ENCODE assay signal across 12 cellular contexts in genomic region chrX:17580529-17581155, GRCh38.
A peak's percentile ranks its signal among the peaks of the same experiment; 100 is the strongest.
DNase-seq lines count a peak whose midpoint lies in the region; ATAC-seq and TF ChIP-seq lines count a peak whose summit lies in the region.
"Had no signal": no experiment of that assay in that cellular context is flagged by ENCODE, and none has a peak within 500 bp of the region (broad histone marks: within the 10 kb centered on the region; RNA-seq: fewer than 3 reads in every experiment).

No MANE protein-coding gene starts in this region.

- peaks cover 4% of the 10 kb centered on the region for H3K79me2 ChIP-seq in ACC112 (ENCODE audit: control insufficient read depth, insufficient read depth, low read length, unreplicated experiment)

- intact Hi-C loops in activated T-helper 1 cell treated with anti-CD3 and anti-CD28 coated beads, Interleukin-12 subunit alpha, Interleukin-12 subunit beta, Interleukin-2, Interleukin-4 antibody, amounts not matched to agents 30 ng/mL and 10 ng/mL and 1 ng/mL, durations not matched to agents 14 hours and 24 hours and 36 hours (cut with micrococcal nuclease): no loop called here

- H3K4me1 ChIP-seq in ACC112 (ENCODE audit: control insufficient read depth, insufficient read depth, low read length, unreplicated experiment): peaks cover 29% of the 10 kb centered on the region
- H3K4me1 ChIP-seq: BE2C had no signal

- no peaks in the 10 kb centered on the region for H3K36me3 ChIP-seq in ACC112 (ENCODE audit: insufficient read depth, low read length)
- H3K36me3 ChIP-seq: BE2C, neutrophil had no signal

- no peak for TF ChIP-seq CTCF in nephron (IDR thresholded peaks at IDR 0.05; ENCODE audit: unreplicated experiment in 3 of 3)

- no peaks in the 10 kb centered on the region for H3K27me3 Mint-ChIP-seq in nephron (ENCODE audit: low read depth)
- H3K27me3 Mint-ChIP-seq in activated T-helper 1 cell treated with anti-CD3 and anti-CD28 coated beads, Interleukin-12 subunit alpha, Interleukin-12 subunit beta, Interleukin-2, Interleukin-4 antibody, amounts not matched to agents 30 ng/mL and 10 ng/mL and 1 ng/mL, durations not matched to agents 14 hours and 24 hours and 36 hours (ENCODE audit: insufficient read depth): peaks cover 4% of the 10 kb centered on the region

- H3K36me3 Mint-ChIP-seq in nephron (ENCODE audit: low read depth): no peaks in the 10 kb centered on the region
- peaks cover 2% of the 10 kb centered on the region for H3K36me3 Mint-ChIP-seq in activated T-helper 1 cell treated with anti-CD3 and anti-CD28 coated beads, Interleukin-12 subunit alpha, Interleukin-12 subunit beta, Interleukin-2, Interleukin-4 antibody, amounts not matched to agents 30 ng/mL and 10 ng/mL and 1 ng/mL, durations not matched to agents 14 hours and 24 hours and 36 hours (ENCODE audit: low read depth)

- ATAC-seq in GM21423 (IDR thresholded peaks at IDR 0.05; ENCODE audit: unreplicated experiment) (no peak), esophagus mucosa (no peak)
- ATAC-seq: HepG2 had no signal

- no peak overlapping the region for H2AFZ ChIP-seq in ACC112 (ENCODE audit: low read length, unreplicated experiment)

- peaks cover 2% of the 10 kb centered on the region for H3K9me3 Mint-ChIP-seq in nephron
- peaks cover 2% of the 10 kb centered on the region for H3K9me3 Mint-ChIP-seq in activated T-helper 1 cell treated with anti-CD3 and anti-CD28 coated beads, Interleukin-12 subunit alpha, Interleukin-12 subunit beta, Interleukin-2, Interleukin-4 antibody, amounts not matched to agents 30 ng/mL and 10 ng/mL and 1 ng/mL, durations not matched to agents 14 hours and 24 hours and 36 hours

- peak overlapping the region; percentile 88 to 96 (median 93) for H3K27ac Mint-ChIP-seq in nephron
- H3K27ac Mint-ChIP-seq in activated T-helper 1 cell treated with anti-CD3 and anti-CD28 coated beads, Interleukin-12 subunit alpha, Interleukin-12 subunit beta, Interleukin-2, Interleukin-4 antibody, amounts not matched to agents 30 ng/mL and 10 ng/mL and 1 ng/mL, durations not matched to agents 14 hours and 24 hours and 36 hours: no peak overlapping the region

- H3K4me1 Mint-ChIP-seq in nephron: peaks cover 80% of the 10 kb centered on the region
- no peaks in the 10 kb centered on the region for H3K4me1 Mint-ChIP-seq in activated T-helper 1 cell treated with anti-CD3 and anti-CD28 coated beads, Interleukin-12 subunit alpha, Interleukin-12 subunit beta, Interleukin-2, Interleukin-4 antibody, amounts not matched to agents 30 ng/mL and 10 ng/mL and 1 ng/mL, durations not matched to agents 14 hours and 24 hours and 36 hours (ENCODE audit: low read depth)

- H3K27me3 ChIP-seq in ACC112 (ENCODE audit: insufficient read depth, low read length): no peaks in the 10 kb centered on the region
- H3K27me3 ChIP-seq: BE2C had no signal

- peak overlapping the region; percentile 43; the same call in 1 of the 2 replicates for H3K27ac ChIP-seq in ACC112 (ENCODE audit: low read depth, low read length)
- H3K27ac ChIP-seq: neutrophil had no signal

- H3K4me3 Mint-ChIP-seq in nephron: peak overlapping the region; percentile 36 to 60 (median 47)
- H3K4me3 Mint-ChIP-seq in activated T-helper 1 cell treated with anti-CD3 and anti-CD28 coated beads, Interleukin-12 subunit alpha, Interleukin-12 subunit beta, Interleukin-2, Interleukin-4 antibody, amounts not matched to agents 30 ng/mL and 10 ng/mL and 1 ng/mL, durations not matched to agents 14 hours and 24 hours and 36 hours: no peak overlapping the region

- peak overlapping the region; percentile 19; the same call in 1 of the 2 replicates for H3K4me3 ChIP-seq in ACC112 (ENCODE audit: low read depth, low read length)

- peak; percentile 66 for DNase-seq in NCI-H82 (lab: John Stamatoyannopoulos, UW)
- DNase-seq in fibroblast of the conjunctiva (ENCODE audit: low read depth): peak; percentile 39
- no peak for DNase-seq in AML-193 (lab: John Stamatoyannopoulos, UW)
- DNase-seq in activated T-helper 1 cell treated with anti-CD3 and anti-CD28 coated beads, Interleukin-12 subunit alpha, Interleukin-12 subunit beta, Interleukin-2, Interleukin-4 antibody, amounts not matched to agents 30 ng/mL and 10 ng/mL and 1 ng/mL, durations not matched to agents 14 hours and 24 hours and 36 hours (ENCODE audit: low spot score): no peak
- DNase-seq: BE2C, NCI-H146 had no signal

Comparison
In these comparisons a context has a peak if more than half of its experiments do, and no peak if none do; other contexts are left out.
1. DNase-seq: peak in NCI-H82 (single experiment) and fibroblast of the conjunctiva (single experiment); none in AML-193 (0 of 2) and activated T-helper 1 cell treated with anti-CD3 and anti-CD28 coated beads, Interleukin-12 subunit alpha, Interleukin-12 subunit beta, Interleukin-2, Interleukin-4 antibody, amounts not matched to agents 30 ng/mL and 10 ng/mL and 1 ng/mL, durations not matched to agents 14 hours and 24 hours and 36 hours (single experiment).